1 cellular context compared by ENCODE assay signal in the genomic region with DNA sequence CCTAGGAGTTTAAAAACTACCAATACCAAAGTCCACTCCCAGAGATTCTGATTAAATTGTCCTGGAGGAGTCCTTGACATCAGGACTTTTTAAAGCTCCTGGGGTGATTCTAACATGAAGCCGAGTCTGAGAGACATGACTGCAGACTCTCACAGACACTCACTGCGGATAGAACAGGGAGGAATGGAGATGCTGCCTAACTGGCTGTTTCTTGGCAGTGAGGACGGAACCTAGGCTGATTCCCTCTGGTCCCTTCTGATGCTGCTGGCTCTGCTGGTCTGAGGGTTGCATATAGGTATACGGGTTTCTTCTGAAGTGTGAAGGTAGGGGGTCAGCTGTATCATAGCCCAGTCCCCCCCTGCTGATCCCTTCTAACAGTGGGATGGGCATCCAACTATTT.
TF ChIP-seq lines count a peak whose summit lies in the region.

No MANE protein-coding gene starts in this region.

TF ChIP-seq in HepG2, 621 proteins besides CTCF, POLR2A, EP300 and RAD21:
- TF ChIP-seq FOSL1 (CRISPR knock-in tag; IDR thresholded peaks at IDR 0.05; ENCODE audit: borderline replicate concordance) (no peak), CEBPB (IDR thresholded peaks at IDR 0.05; ENCODE audit: borderline replicate concordance, low read depth, low read length) (no peak), ZNF619 (CRISPR knock-in tag; IDR thresholded peaks at IDR 0.05) (no peak), NFYB (CRISPR knock-in tag; IDR thresholded peaks at IDR 0.05) (no peak), PPARG (CRISPR knock-in tag; conservative IDR thresholded peaks at IDR 0.05) (no peak)
- TF ChIP-seq, protein P1, sequence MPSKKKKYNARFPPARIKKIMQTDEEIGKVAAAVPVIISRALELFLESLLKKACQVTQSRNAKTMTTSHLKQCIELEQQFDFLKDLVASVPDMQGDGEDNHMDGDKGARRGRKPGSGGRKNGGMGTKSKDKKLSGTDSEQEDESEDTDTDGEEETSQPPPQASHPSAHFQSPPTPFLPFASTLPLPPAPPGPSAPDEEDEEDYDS (CRISPR knock-in tag; IDR thresholded peaks at IDR 0.05): no peak
